In the genomic region with DNA sequence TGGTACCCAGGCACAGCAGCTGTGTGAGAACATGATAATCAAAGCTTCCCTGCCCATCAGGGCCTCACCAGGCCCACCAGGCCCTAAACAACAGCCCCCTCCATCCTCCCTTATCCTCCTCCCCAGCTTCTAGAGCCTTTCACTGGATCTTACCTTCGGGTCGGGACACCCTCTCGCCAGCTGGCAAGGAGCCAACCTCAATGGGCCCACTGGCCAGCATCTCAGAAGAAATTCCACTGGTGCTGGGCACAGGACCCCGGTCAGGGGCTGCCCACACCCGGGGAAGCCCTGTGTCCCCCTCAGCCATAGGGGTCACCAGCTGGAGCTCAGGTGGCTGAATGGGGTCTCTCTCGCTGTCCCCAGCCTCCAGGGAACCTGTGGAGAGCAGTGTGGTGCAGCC, we compare ENCODE assay signal across 35 cellular contexts. TPM values are rescaled to one million over a fixed set of nuclear protein-coding genes. Genes with fewer than 3 reads are reported as not detected.
"Had no signal": no experiment of that assay in that cellular context is flagged by ENCODE, and none has a peak within 500 bp of the region (broad histone marks: within the 10 kb centered on the region; RNA-seq: fewer than 3 reads in every experiment).

No MANE protein-coding gene starts in this region.

- DNase-seq: activated B cell treated with CpG ODN at 0.5 μM for 24 hours; activated CD4-positive, alpha-beta memory T cell treated with anti-CD3 and anti-CD28 coated beads for 36 hours; activated CD4-positive, alpha-beta T cell treated with anti-CD3 and anti-CD28 coated beads for 4 hours; activated CD4-positive, alpha-beta T cell treated with anti-CD3 and anti-CD28 coated beads, Interleukin-2, amount 10 ng/mL, durations not matched to agents 24 days and 14 days; activated CD4-positive, alpha-beta T cell treated with anti-CD3 and anti-CD28 coated beads, Interleukin-2, amount 50 U/mL, for 1 hour; activated CD4-positive, alpha-beta T cell treated with anti-CD3 and anti-CD28 coated beads, Interleukin-2, amount 50 U/mL, for 4 hours; activated CD4-positive, CD25-positive, alpha-beta regulatory T cell treated with anti-CD3 and anti-CD28 coated beads, Interleukin-2, amount 50 U/mL, for 72 hours; activated CD8-positive, alpha-beta memory T cell treated with anti-CD3 and anti-CD28 coated beads for 24 hours; activated CD8-positive, alpha-beta memory T cell treated with anti-CD3 and anti-CD28 coated beads, Interleukin-2, amount 10 ng/mL, durations not matched to agents 7 days and 5 days; activated CD8-positive, alpha-beta memory T cell treated with anti-CD3 and anti-CD28 coated beads, Interleukin-2, amount 50 U/mL, for 48 hours; activated CD8-positive, alpha-beta T cell treated with anti-CD3 and anti-CD28 coated beads for 36 hours; activated effector memory CD4-positive, alpha-beta T cell treated with anti-CD3 and anti-CD28 coated beads, Interleukin-2, amount 50 U/mL, for 16 hours; activated gamma-delta T cell treated with Interleukin-2 at 50 U/mL for 16 hours; activated naive CD4-positive, alpha-beta T cell; activated naive CD4-positive, alpha-beta T cell treated with anti-CD3 and anti-CD28 coated beads, Interleukin-2, amount 50 U/mL, for 16 hours; activated naive CD8-positive, alpha-beta T cell treated with anti-CD3 and anti-CD28 coated beads for 36 hours; activated T-cell treated with anti-CD3 and anti-CD28 coated beads, Interleukin-2, amount 50 U/mL, for 24 hours; activated T-cell treated with anti-CD3 and anti-CD28 coated beads, Interleukin-2, amount 50 U/mL, for 48 hours; adrenal gland; amniotic stem cell; aorta; body of pancreas; brain microvascular endothelial cell; central memory CD4-positive, alpha-beta T cell; cerebellar nuclear complex; T-helper 1 cell; T-helper 2 cell; T-helper 9 cell had no signal

- H3K27me3 ChIP-seq: adrenal gland, body of pancreas, brain microvascular endothelial cell, breast epithelium had no signal

- H3K9me3 ChIP-seq: adrenal gland, body of pancreas, breast epithelium had no signal

- H3K4me1 ChIP-seq: adrenal gland, body of pancreas, breast epithelium had no signal

- H3K27ac Mint-ChIP-seq: activated B cell treated with CpG ODN at 0.5 μM for 24 hours; activated CD4-positive, alpha-beta memory T cell treated with anti-CD3 and anti-CD28 coated beads for 36 hours; activated CD4-positive, alpha-beta T cell treated with anti-CD3 and anti-CD28 coated beads, Interleukin-2, amount 10 ng/mL, durations not matched to agents 24 days and 14 days; activated CD8-positive, alpha-beta memory T cell treated with anti-CD3 and anti-CD28 coated beads, Interleukin-2, amount 10 ng/mL, durations not matched to agents 7 days and 5 days; activated CD8-positive, alpha-beta T cell treated with anti-CD3 and anti-CD28 coated beads for 36 hours; activated naive CD4-positive, alpha-beta T cell treated with anti-CD3 and anti-CD28 coated beads, Interleukin-2, amount 50 U/mL, for 72 hours; activated naive CD8-positive, alpha-beta T cell treated with anti-CD3 and anti-CD28 coated beads for 36 hours; activated T-cell treated with anti-CD3 and anti-CD28 coated beads, Interleukin-2, amount 50 U/mL, for 24 hours; T-helper 1 cell treated with Interleukin-12 subunit alpha and Interleukin-12 subunit beta and Interleukin-4 antibody, amounts not matched to agents 30 μg/mL and 1 μg/mL, for 36 hours; T-helper 2 cell treated with Interferon-gamma antibody and Interleukin-4, amounts not matched to agents 5 μg/mL and 100 μg/mL, for 36 hours had no signal

- H3K4me3 Mint-ChIP-seq: activated B cell treated with CpG ODN at 0.5 μM for 24 hours; activated CD4-positive, alpha-beta memory T cell treated with anti-CD3 and anti-CD28 coated beads for 36 hours; activated CD4-positive, alpha-beta T cell treated with anti-CD3 and anti-CD28 coated beads, Interleukin-2, amount 10 ng/mL, durations not matched to agents 24 days and 14 days; activated CD8-positive, alpha-beta memory T cell treated with anti-CD3 and anti-CD28 coated beads, Interleukin-2, amount 10 ng/mL, durations not matched to agents 7 days and 5 days; activated CD8-positive, alpha-beta T cell treated with anti-CD3 and anti-CD28 coated beads for 36 hours; activated naive CD8-positive, alpha-beta T cell treated with anti-CD3 and anti-CD28 coated beads for 36 hours; activated T-cell treated with anti-CD3 and anti-CD28 coated beads, Interleukin-2, amount 50 U/mL, for 24 hours; T-helper 1 cell treated with Interleukin-12 subunit alpha and Interleukin-12 subunit beta and Interleukin-4 antibody, amounts not matched to agents 30 μg/mL and 1 μg/mL, for 36 hours; T-helper 2 cell treated with Interferon-gamma antibody and Interleukin-4, amounts not matched to agents 5 μg/mL and 100 μg/mL, for 36 hours had no signal

- FAIRE-seq: astrocyte, TTC549 had no signal

- H3K27ac ChIP-seq: adrenal gland, body of pancreas, brain microvascular endothelial cell, breast epithelium, VCaP had no signal

- H3K27me3 Mint-ChIP-seq: activated B cell treated with CpG ODN at 0.5 μM for 24 hours; activated CD4-positive, alpha-beta memory T cell treated with anti-CD3 and anti-CD28 coated beads for 36 hours; activated CD4-positive, alpha-beta T cell treated with anti-CD3 and anti-CD28 coated beads, Interleukin-2, amount 10 ng/mL, durations not matched to agents 24 days and 14 days; activated CD8-positive, alpha-beta memory T cell treated with anti-CD3 and anti-CD28 coated beads, Interleukin-2, amount 10 ng/mL, durations not matched to agents 7 days and 5 days; activated CD8-positive, alpha-beta T cell treated with anti-CD3 and anti-CD28 coated beads for 36 hours; activated naive CD8-positive, alpha-beta T cell treated with anti-CD3 and anti-CD28 coated beads for 36 hours; activated T-cell treated with anti-CD3 and anti-CD28 coated beads, Interleukin-2, amount 50 U/mL, for 24 hours had no signal

- H3K4me3 ChIP-seq: adrenal gland, body of pancreas, breast epithelium had no signal

- H3K9me3 Mint-ChIP-seq: activated B cell treated with CpG ODN at 0.5 μM for 24 hours; activated CD4-positive, alpha-beta memory T cell treated with anti-CD3 and anti-CD28 coated beads for 36 hours; activated CD4-positive, alpha-beta T cell treated with anti-CD3 and anti-CD28 coated beads, Interleukin-2, amount 10 ng/mL, durations not matched to agents 24 days and 14 days; activated CD8-positive, alpha-beta T cell treated with anti-CD3 and anti-CD28 coated beads for 36 hours; activated naive CD4-positive, alpha-beta T cell treated with anti-CD3 and anti-CD28 coated beads, Interleukin-2, amount 50 U/mL, for 72 hours; activated naive CD8-positive, alpha-beta T cell treated with anti-CD3 and anti-CD28 coated beads for 36 hours; activated T-cell treated with anti-CD3 and anti-CD28 coated beads, Interleukin-2, amount 50 U/mL, for 24 hours; T-helper 1 cell treated with Interleukin-12 subunit alpha and Interleukin-12 subunit beta and Interleukin-4 antibody, amounts not matched to agents 30 μg/mL and 1 μg/mL, for 36 hours; T-helper 2 cell treated with Interferon-gamma antibody and Interleukin-4, amounts not matched to agents 5 μg/mL and 100 μg/mL, for 36 hours had no signal

- ATAC-seq: activated CD8-positive, alpha-beta memory T cell treated with anti-CD3 and anti-CD28 coated beads, Interleukin-2, amount 10 ng/mL, durations not matched to agents 7 days and 5 days; activated CD8-positive, alpha-beta T cell treated with anti-CD3 and anti-CD28 coated beads for 36 hours; activated naive CD4-positive, alpha-beta T cell treated with anti-CD3 and anti-CD28 coated beads, Interleukin-2, amount 50 U/mL, for 72 hours; body of pancreas had no signal

- H3K4me1 Mint-ChIP-seq: activated B cell treated with CpG ODN at 0.5 μM for 24 hours; activated CD4-positive, alpha-beta T cell treated with anti-CD3 and anti-CD28 coated beads, Interleukin-2, amount 10 ng/mL, durations not matched to agents 24 days and 14 days; activated CD8-positive, alpha-beta memory T cell treated with anti-CD3 and anti-CD28 coated beads, Interleukin-2, amount 10 ng/mL, durations not matched to agents 7 days and 5 days; activated naive CD8-positive, alpha-beta T cell treated with anti-CD3 and anti-CD28 coated beads for 36 hours had no signal

RNA-seq across cellular contexts. Expression of gene LAMB2, which starts 21.5 kb away (rescaled TPM):
- total RNA-seq: activated B cell treated with CpG ODN at 0.5 μM for 24 hours; activated CD4-positive, alpha-beta memory T cell treated with anti-CD3 and anti-CD28 coated beads for 36 hours; activated CD4-positive, alpha-beta T cell treated with anti-CD3 and anti-CD28 coated beads, Interleukin-2, amount 10 ng/mL, durations not matched to agents 24 days and 14 days; activated CD8-positive, alpha-beta memory T cell treated with anti-CD3 and anti-CD28 coated beads, Interleukin-2, amount 10 ng/mL, durations not matched to agents 7 days and 5 days; activated CD8-positive, alpha-beta T cell treated with anti-CD3 and anti-CD28 coated beads for 36 hours; activated naive CD8-positive, alpha-beta T cell treated with anti-CD3 and anti-CD28 coated beads for 36 hours had no signal
